ENCODE assay signal across 8 cellular contexts in the genomic region with DNA sequence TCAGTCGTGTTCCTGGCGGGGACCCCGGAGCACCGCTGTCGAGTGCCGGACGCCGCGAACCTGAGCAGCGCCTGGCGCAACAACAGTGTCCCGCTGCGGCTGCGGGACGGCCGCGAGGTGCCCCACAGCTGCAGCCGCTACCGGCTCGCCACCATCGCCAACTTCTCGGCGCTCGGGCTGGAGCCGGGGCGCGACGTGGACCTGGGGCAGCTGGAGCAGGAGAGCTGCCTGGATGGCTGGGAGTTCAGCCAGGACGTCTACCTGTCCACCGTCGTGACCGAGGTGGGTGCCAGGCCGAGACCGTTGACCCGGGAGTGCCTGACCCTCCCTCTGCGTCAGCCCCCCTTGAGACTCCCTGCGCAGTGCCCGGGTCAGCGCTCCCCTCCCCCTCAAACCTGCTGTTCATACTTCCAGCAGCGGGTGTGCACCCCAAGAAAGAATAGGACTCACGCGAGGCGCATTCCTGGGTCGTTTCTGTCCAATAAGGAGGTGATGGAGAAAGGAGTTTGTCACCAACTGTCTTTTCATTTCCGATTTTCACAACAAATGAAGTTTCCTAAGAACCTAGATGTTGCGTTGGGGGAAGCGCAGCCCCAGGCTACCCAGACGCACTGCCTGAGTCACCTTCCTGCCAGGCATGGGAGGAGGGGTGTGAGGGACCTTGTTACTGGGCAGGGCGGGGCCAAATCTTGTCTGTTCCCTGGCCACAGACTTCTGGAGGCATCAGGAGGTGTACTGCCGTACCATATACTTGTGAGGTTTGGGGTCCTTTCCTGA.
A peak's percentile ranks its signal among the peaks of the same experiment; 100 is the strongest.
DNase-seq lines count a peak whose midpoint lies in the region; ATAC-seq lines count a peak whose summit lies in the region.

No MANE protein-coding gene starts in this region.

- ATAC-seq in GM19025 (IDR thresholded peaks at IDR 0.05; ENCODE audit: low read depth, unreplicated experiment) = peak; percentile 4

- peak overlapping the region; percentile 71 for H3K4me3 ChIP-seq in iPS-18c (ENCODE audit: insufficient read depth, low read depth, low read length)

- peaks cover 2% of the 10 kb centered on the region for H3K9me3 ChIP-seq in iPS-18c (ENCODE audit: control insufficient read depth, insufficient read depth, low read length)

- DNase-seq in HK-2 (ENCODE audit: unreplicated experiment) (peak; percentile 76), T-helper 22 cell (ENCODE audit: low read depth) (peak; percentile 59), astrocyte of the hippocampus (ENCODE audit: low read depth, low spot score) (peak; percentile 81), HuH-7.5 (ENCODE audit: low spot score) (no peak), OCI-M2 (lab: John Stamatoyannopoulos, UW; ENCODE audit: unreplicated experiment) (no peak)
- peak; percentile 72 for DNase-seq in stimulated activated CD4-positive, alpha-beta T cell treated with anti-CD3 and anti-CD28 coated beads, Interleukin-12 subunit alpha, Interleukin-12 subunit beta, amount 100 ng/mL, for 4 hours

Comparison
In these comparisons a context has a peak if more than half of its experiments do, and no peak if none do; other contexts are left out.
1. DNase-seq: peak in HK-2 (single experiment), T-helper 22 cell (single experiment), astrocyte of the hippocampus (single experiment) and stimulated activated CD4-positive, alpha-beta T cell treated with anti-CD3 and anti-CD28 coated beads, Interleukin-12 subunit alpha, Interleukin-12 subunit beta, amount 100 ng/mL, for 4 hours (single experiment); none in HuH-7.5 (single experiment) and OCI-M2 (single experiment).